ENCODE assay signal across 21 cellular contexts in genomic region chr2:240287496-240288086, GRCh38.
DNase-seq lines count a peak whose midpoint lies in the region; ATAC-seq and TF ChIP-seq lines count a peak whose summit lies in the region.
"Had no signal": no experiment of that assay in that cellular context is flagged by ENCODE, and none has a peak within 500 bp of the region (broad histone marks: within the 10 kb centered on the region; RNA-seq: fewer than 3 reads in every experiment).

No MANE protein-coding gene starts in this region.

- H3K9ac ChIP-seq in IMR-90 (ENCODE audit: low read depth, low read length) (no peak overlapping the region), neuronal stem cell (ENCODE audit: low read depth, low read length, poor library complexity) (no peak overlapping the region)

- in situ Hi-C loops in IMR-90 (cut with MboI; ENCODE audit: low sequenced_read_pairs), result no loop called here

- POLR2A ChIA-PET in IMR-90 (lab: Charles Lee; ENCODE audit: unreplicated experiment) (no interaction called here), MCF 10A (lab: Yijun Ruan, JAX) (interaction anchor here (2.0 kb wide), 1 partner anchor 11 kb away, joined by 4 read pairs; no protein-coding TSS in a partner anchor)

- BruUV-seq in IMR-90 (replicated peaks; lab: Mats Ljungman, UMichigan) (no TSS peak), MCF 10A (replicated peaks; lab: Mats Ljungman, UMichigan) (no TSS peak)

- H3K4me1 ChIP-seq in IMR-90 (ENCODE audit: control insufficient read depth, insufficient read depth, low read length), result no peaks in the 10 kb centered on the region
- H3K4me1 ChIP-seq in heart left ventricle, result peaks cover 0 to 16% (median 0%) of the 10 kb centered on the region in 12 donors
- peaks cover 0 to 4% of the 10 kb centered on the region in 2 donors for H3K4me1 ChIP-seq in neuronal stem cell (ENCODE audit: control insufficient read depth in 2 of 2, insufficient read depth in 1 of 2, low read depth in 1 of 2, low read length in 2 of 2)
- H3K4me1 ChIP-seq: pancreas had no signal

- no peaks in the 10 kb centered on the region for H3K4me1 Mint-ChIP-seq in MCF 10A (ENCODE audit: insufficient read depth, unreplicated experiment)
- H3K4me1 Mint-ChIP-seq: stimulated activated naive B cell treated with anti-CD40 and anti-IgM and Interleukin-4, amounts not matched to agents 10 μg/mL and 1 μg/mL and 100 μg/mL, for 72 hours had no signal

- no peak overlapping the region for H3K27ac Mint-ChIP-seq in MCF 10A (ENCODE audit: low read depth, unreplicated experiment)
- H3K27ac Mint-ChIP-seq: activated naive CD8-positive, alpha-beta T cell; activated T-cell treated with anti-CD3 and anti-CD28 coated beads, Interleukin-2, amount 50 U/mL, for 72 hours; stimulated activated naive B cell treated with anti-CD40 and anti-IgM and Interleukin-4, amounts not matched to agents 10 μg/mL and 1 μg/mL and 100 μg/mL, for 72 hours had no signal

- H4K5ac ChIP-seq in IMR-90 (ENCODE audit: low read depth, low read length), result no peak overlapping the region

- ATAC-seq in IMR-90 (ENCODE audit: low read depth) (no peak), heart left ventricle (peak; percentile 52 to 66 (median 58))
- ATAC-seq: activated T-cell treated with anti-CD3 and anti-CD28 coated beads, Interleukin-2, amount 50 U/mL, for 72 hours; pancreas had no signal

- no peak overlapping the region for H2AFZ ChIP-seq in IMR-90 (replicated peaks; ENCODE audit: low read length, poor library complexity)
- peak overlapping the region; percentile 18 for H2AFZ ChIP-seq in neuronal stem cell (ENCODE audit: low read length)

- H2AK5ac ChIP-seq in IMR-90 (ENCODE audit: low read depth, low read length) (no peak overlapping the region; the same call in 1 of the 2 replicates), neuronal stem cell (ENCODE audit: low read depth, low read length) (peak overlapping the region; percentile 59)

- no peaks in the 10 kb centered on the region; the same call in 1 of the 2 replicates for H3K9me1 ChIP-seq in IMR-90 (ENCODE audit: insufficient read depth, low read length)

- H3K9me3 ChIP-seq in IMR-90 (ENCODE audit: control insufficient read depth, insufficient read depth, low read length) (peaks cover 4% of the 10 kb centered on the region; the same call in 1 of the 2 replicates), heart left ventricle (no peaks in the 10 kb centered on the region), neuronal stem cell (replicated peaks in 1 of 2; ENCODE audit: control insufficient read depth in 2 of 2, insufficient read depth in 1 of 2, low read depth in 1 of 2, low read length in 2 of 2) (peaks cover 0 to 5% of the 10 kb centered on the region in 2 donors)
- H3K9me3 ChIP-seq: HAP-1, pancreas had no signal

- no peak for TF ChIP-seq CTCF in IMR-90 (conservative IDR thresholded peaks at IDR 0.05; ENCODE audit: low read depth, low read length)
- TF ChIP-seq CTCF in heart left ventricle (IDR thresholded peaks at IDR 0.05), result peak in 1 of 12 donors; percentile 13
- TF ChIP-seq CTCF in MCF 10A (IDR thresholded peaks at IDR 0.05; ENCODE audit: unreplicated experiment), result no peak

- H3K4me3 ChIP-seq in IMR-90 (ENCODE audit: insufficient read depth, low read depth, low read length), result no peak overlapping the region
- no peak overlapping the region for H3K4me3 ChIP-seq in heart left ventricle
- H3K4me3 ChIP-seq in neuronal stem cell (ENCODE audit: low read length in 2 of 2), result no peak overlapping the region
- H3K4me3 ChIP-seq: HAP-1, pancreas had no signal

- no peak overlapping the region for H2BK5ac ChIP-seq in IMR-90 (ENCODE audit: low read depth, low read length, poor library complexity, severe bottlenecking)
- peak overlapping the region; percentile 78 for H2BK5ac ChIP-seq in neuronal stem cell (ENCODE audit: low read length)

- H3K23ac ChIP-seq in IMR-90 (ENCODE audit: low read depth, low read length) (no peak overlapping the region), neuronal stem cell (ENCODE audit: low read depth, low read length, poor library complexity) (no peak overlapping the region)

- H4K8ac ChIP-seq in IMR-90 (ENCODE audit: low read depth in 2 of 2, low read length in 2 of 2), result no peak overlapping the region
- H4K8ac ChIP-seq in neuronal stem cell (ENCODE audit: low read depth, low read length), result no peak overlapping the region

- no peak overlapping the region for H3K4ac ChIP-seq in IMR-90 (ENCODE audit: low read depth, low read length)
- H3K4ac ChIP-seq in neuronal stem cell (ENCODE audit: low read length), result no peak overlapping the region

- H2AK9ac ChIP-seq in IMR-90 (replicated peaks; ENCODE audit: low read depth, low read length, poor library complexity), result no peak overlapping the region

- no peak overlapping the region for H3K4me3 Mint-ChIP-seq in MCF 10A (ENCODE audit: unreplicated experiment)
- H3K4me3 Mint-ChIP-seq: activated naive CD8-positive, alpha-beta T cell; activated T-cell treated with anti-CD3 and anti-CD28 coated beads, Interleukin-2, amount 50 U/mL, for 72 hours; stimulated activated naive B cell treated with anti-CD40 and anti-IgM and Interleukin-4, amounts not matched to agents 10 μg/mL and 1 μg/mL and 100 μg/mL, for 72 hours had no signal

- DNase-seq in EH (ENCODE audit: low read depth), result peak; percentile 11
- no peak for DNase-seq in IMR-90
- DNase-seq in heart left ventricle, result no peak
- DNase-seq in neuronal stem cell (ENCODE audit: low spot score), result no peak
- no peak for DNase-seq in MCF 10A (ENCODE audit: unreplicated experiment)
- DNase-seq in retina, result no peak
- no peak for DNase-seq in NOMO-1 (lab: John Stamatoyannopoulos, UW; ENCODE audit: unreplicated experiment in 2 of 2)
- DNase-seq: activated CD4-positive, CD25-positive, alpha-beta regulatory T cell; activated T-cell treated with anti-CD3 and anti-CD28 coated beads, Interleukin-2, amount 50 U/mL, for 72 hours; AML-193; DMS79; mammary epithelial cell; NCI-H1092 treated with DMSO at 0.1 percent for 48 hours; NCI-H2081; NK-92 treated with Interleukin-12 subunit alpha and Interleukin-12 subunit beta, amount 100 ng/mL, for 24 hours; stimulated activated naive B cell treated with anti-CD40 and anti-IgM and Interleukin-4, amounts not matched to agents 10 μg/mL and 1 μg/mL and 100 μg/mL, for 72 hours; T-helper 9 cell; trophoblast cell had no signal

- 0 out of 2 replicates have a peak, but pooled peaks have one; percentile 4 for TF ChIP-seq RAD21 in IMR-90 (IDR thresholded peaks at IDR 0.05; ENCODE audit: low read length)

- H4K91ac ChIP-seq in IMR-90 (ENCODE audit: insufficient read depth, low read depth, low read length), result no peak overlapping the region
- H4K91ac ChIP-seq in neuronal stem cell (ENCODE audit: low read depth, low read length, poor library complexity), result peak overlapping the region; percentile 22

- no peak overlapping the region for H3K27ac ChIP-seq in IMR-90 (ENCODE audit: insufficient read depth, low read length)
- H3K27ac ChIP-seq in heart left ventricle, result peak overlapping the region in 1 of 12 donors; percentile 34
- H3K27ac ChIP-seq in neuronal stem cell (replicated peaks; ENCODE audit: low read length), result no peak overlapping the region
- H3K27ac ChIP-seq: pancreas had no signal

- H4K20me1 ChIP-seq in IMR-90 (ENCODE audit: insufficient read depth, low read length), result no peaks in the 10 kb centered on the region

- H2BK12ac ChIP-seq in neuronal stem cell (ENCODE audit: low read length), result no peak overlapping the region

- H2BK20ac ChIP-seq in IMR-90 (ENCODE audit: low read depth, low read length), result no peak overlapping the region

- H3K27me3 Mint-ChIP-seq in MCF 10A (ENCODE audit: insufficient read depth, unreplicated experiment), result peaks cover 9% of the 10 kb centered on the region

- H2BK120ac ChIP-seq in IMR-90 (ENCODE audit: low read depth, low read length) (no peak overlapping the region), neuronal stem cell (ENCODE audit: low read depth, low read length) (no peak overlapping the region)

- WGBS in IMR-90 (ENCODE audit: extremely low coverage in 2 of 2, insufficient read length in 1 of 2), 2 experiments, result 65% methylated on average over 5 of the region's 11 CpGs; no CpG with 5 or more reads in 1 of the 2 experiments
- whole genome bisulfite sequencing in heart left ventricle, 4 donors, result 51 to 61% (median 53%) methylated on average over 6 to 11 of the region's 11 CpGs
- WGBS in neuronal stem cell (ENCODE audit: extremely low coverage in 2 of 2, insufficient read length in 2 of 2, insufficient replicate concordance in 1 of 2), 2 donors, result no CpG with 5 or more reads among the region's 11 CpGs

- no peaks in the 10 kb centered on the region for H3K36me3 Mint-ChIP-seq in MCF 10A (ENCODE audit: insufficient read depth, unreplicated experiment)
- H3K36me3 Mint-ChIP-seq: activated naive CD8-positive, alpha-beta T cell; stimulated activated naive B cell treated with anti-CD40 and anti-IgM and Interleukin-4, amounts not matched to agents 10 μg/mL and 1 μg/mL and 100 μg/mL, for 72 hours had no signal

- H3K4me2 ChIP-seq in IMR-90 (ENCODE audit: low read depth, low read length) (no peak overlapping the region), neuronal stem cell (ENCODE audit: insufficient read depth, low read length, poor library complexity, severe bottlenecking) (no peak overlapping the region)

- H3K18ac ChIP-seq in IMR-90 (ENCODE audit: low read depth, low read length), result no peak overlapping the region
- peak overlapping the region; percentile 1 for H3K18ac ChIP-seq in neuronal stem cell (ENCODE audit: low read length)

- H3K9me3 Mint-ChIP-seq in MCF 10A (ENCODE audit: unreplicated experiment), result no peaks in the 10 kb centered on the region
- H3K9me3 Mint-ChIP-seq: activated T-cell treated with anti-CD3 and anti-CD28 coated beads, Interleukin-2, amount 50 U/mL, for 72 hours had no signal

- no peak overlapping the region for H3K14ac ChIP-seq in IMR-90 (replicated peaks; ENCODE audit: low read depth, low read length)
- H3K14ac ChIP-seq in neuronal stem cell (ENCODE audit: low read length), result no peak overlapping the region

- H3K56ac ChIP-seq in IMR-90 (ENCODE audit: extremely low read depth, insufficient read depth, low read length), result no peak overlapping the region

- TF ChIP-seq POLR2A in IMR-90 (IDR thresholded peaks at IDR 0.05; ENCODE audit: low read depth, low read length), result no peak
- no peak for TF ChIP-seq POLR2A in heart left ventricle (IDR thresholded peaks at IDR 0.05)

- dilution Hi-C loops in IMR-90 (cut with HindIII; ENCODE audit: low sequenced_read_pairs, unreplicated experiment), result no loop called here

- H2BK15ac ChIP-seq in IMR-90 (ENCODE audit: low read depth, low read length) (no peak overlapping the region), neuronal stem cell (ENCODE audit: low read length) (peak overlapping the region; percentile 47)

- CTCF ChIA-PET in IMR-90 (lab: Yijun Ruan, JAX), result no interaction called here
- CTCF ChIA-PET in MCF 10A (lab: Yijun Ruan, JAX), result interaction anchor here (0.6 kb wide), 1 partner anchor 14 kb away, joined by 4 read pairs; no protein-coding TSS in a partner anchor

- H3K27me3 ChIP-seq in IMR-90 (ENCODE audit: control insufficient read depth, insufficient read depth, low read length) (peaks cover 43% of the 10 kb centered on the region), heart left ventricle (peaks cover 0 to 4% (median 0%) of the 10 kb centered on the region in 9 donors), neuronal stem cell (ENCODE audit: control insufficient read depth in 3 of 3, insufficient read depth in 3 of 3, low read depth in 1 of 3, low read length in 3 of 3) (no peaks in the 10 kb centered on the region)
- H3K27me3 ChIP-seq: pancreas had no signal

- H3K36me3 ChIP-seq in IMR-90 (ENCODE audit: control insufficient read depth, insufficient read depth, low read length), result no peaks in the 10 kb centered on the region
- no peaks in the 10 kb centered on the region for H3K36me3 ChIP-seq in heart left ventricle
- no peaks in the 10 kb centered on the region for H3K36me3 ChIP-seq in neuronal stem cell (replicated peaks in 1 of 2; ENCODE audit: control insufficient read depth in 2 of 2, insufficient read depth in 2 of 2, low read length in 2 of 2)
- H3K36me3 ChIP-seq: HAP-1, pancreas had no signal

- H3K79me1 ChIP-seq in IMR-90 (ENCODE audit: low read depth in 1 of 2, low read length in 2 of 2), result no peaks in the 10 kb centered on the region
- no peaks in the 10 kb centered on the region for H3K79me1 ChIP-seq in neuronal stem cell (ENCODE audit: low read depth, low read length)

- intact Hi-C loops in IMR-90 (cut with micrococcal nuclease) (no loop called here), heart left ventricle (cut with DNase I) (no loop called here), MCF 10A (cut with micrococcal nuclease) (no loop called here)
